In the genomic region with DNA sequence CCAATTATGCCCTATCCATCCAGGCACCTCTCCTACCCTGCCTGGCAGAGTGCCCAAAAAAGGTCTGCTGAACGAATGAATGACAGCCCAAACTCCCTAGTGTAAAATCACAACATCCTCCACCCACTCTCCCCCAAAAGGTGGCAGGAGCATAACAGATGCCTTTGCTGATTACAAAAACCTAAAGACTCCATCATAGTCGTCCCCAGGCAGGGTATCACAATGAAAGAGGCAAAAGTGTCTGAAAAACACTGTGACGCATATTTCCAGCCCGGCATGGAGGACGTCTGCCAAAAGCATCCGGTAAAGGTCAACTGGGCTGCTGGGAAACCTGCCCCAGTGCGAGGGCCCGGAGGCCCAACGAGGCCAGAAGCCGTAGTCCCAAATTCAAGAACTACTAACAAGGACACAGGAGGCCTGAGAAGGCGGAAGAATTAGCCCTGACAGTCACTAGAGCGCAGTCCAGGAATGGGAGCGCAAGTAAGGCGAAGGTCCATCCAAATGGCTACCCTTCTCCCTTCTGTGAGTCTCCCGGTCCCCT, we compare ENCODE assay signal across 8 cellular contexts. TPM values are rescaled to one million over a fixed set of nuclear protein-coding genes. Genes with fewer than 3 reads are reported as not detected.
DNase-seq lines count a peak whose midpoint lies in the region; ATAC-seq and TF ChIP-seq lines count a peak whose summit lies in the region.

No MANE protein-coding gene starts in this region.

- H3K27me3 Mint-ChIP-seq in CD8-positive, alpha-beta T cell (ENCODE audit: low read depth): no peaks in the 10 kb centered on the region
- no peaks in the 10 kb centered on the region for H3K27me3 Mint-ChIP-seq in T-helper 1 cell treated with Interleukin-12 subunit alpha and Interleukin-12 subunit beta and Interleukin-4 antibody, amounts not matched to agents 30 μg/mL and 1 μg/mL, for 36 hours (ENCODE audit: low read depth)
- H3K27me3 Mint-ChIP-seq in central memory CD8-positive, alpha-beta T cell: no peaks in the 10 kb centered on the region

- peak overlapping the region; percentile 69 for H3K27ac ChIP-seq in CD8-positive, alpha-beta T cell (ENCODE audit: low read depth, low read length)
- peak overlapping the region; percentile 88 to 91 for H3K27ac ChIP-seq in liver (ENCODE audit: low read depth in 1 of 2, low read length in 2 of 2)

- no peaks in the 10 kb centered on the region for H3K27me3 ChIP-seq in CD8-positive, alpha-beta T cell (ENCODE audit: insufficient read depth, low read length)
- no peaks in the 10 kb centered on the region for H3K27me3 ChIP-seq in liver (ENCODE audit: control insufficient read depth in 4 of 4, insufficient read depth in 4 of 4, low read length in 3 of 4)

- peak in 3 of 7 experiments; percentile 39 to 60 (median 41) for DNase-seq in CD8-positive, alpha-beta T cell
- peak in 1 of 2 donors; percentile 19 for DNase-seq in central memory CD8-positive, alpha-beta T cell (ENCODE audit: low spot score in 2 of 2)
- DNase-seq in stimulated activated effector memory CD8-positive, alpha-beta T cell treated with anti-CD3 and anti-CD28 coated beads, Interleukin-12 subunit alpha, Interleukin-12 subunit beta, amount 100 ng/mL, for 72 hours (ENCODE audit: low spot score in 2 of 2): no peak
- DNase-seq in SIG-M5 (lab: John Stamatoyannopoulos, UW): no peak

- under 1% methylated on average over 15 of the region's 15 CpGs for WGBS in liver

- no peaks in the 10 kb centered on the region for H3K9me3 ChIP-seq in CD8-positive, alpha-beta T cell (ENCODE audit: low read length)
- H3K9me3 ChIP-seq in liver (ENCODE audit: control insufficient read depth in 4 of 4, low read length in 3 of 4): no peaks in the 10 kb centered on the region

- peak overlapping the region; percentile 78 to 99 for H3K9ac ChIP-seq in liver (ENCODE audit: low read depth in 1 of 2, low read length in 2 of 2)

- POLR2A ChIA-PET in CD8-positive, alpha-beta T cell (lab: Charles Lee): interaction anchor here (1.2 to 1.3 kb wide), 2 partner anchors 12 to 172 kb away, joined by 3 read pairs; partner anchors contain the start of gene ZMYM6

- CTCF ChIA-PET in CD8-positive, alpha-beta T cell (lab: Charles Lee): interaction anchor here (1.0 to 7.1 kb wide), 6 partner anchors 7 to 31 kb away, joined by 3 to 129 read pairs (median 4); no protein-coding TSS in a partner anchor

- peak overlapping the region; percentile 90 for H3K4me3 Mint-ChIP-seq in CD8-positive, alpha-beta T cell
- H3K4me3 Mint-ChIP-seq in T-helper 1 cell treated with Interleukin-12 subunit alpha and Interleukin-12 subunit beta and Interleukin-4 antibody, amounts not matched to agents 30 μg/mL and 1 μg/mL, for 36 hours: peak overlapping the region; percentile 100
- peak overlapping the region; percentile 91 for H3K4me3 Mint-ChIP-seq in central memory CD8-positive, alpha-beta T cell
- peak overlapping the region; percentile 88 for H3K4me3 Mint-ChIP-seq in stimulated activated effector memory CD8-positive, alpha-beta T cell treated with anti-CD3 and anti-CD28 coated beads, Interleukin-12 subunit alpha, Interleukin-12 subunit beta, amount 100 ng/mL, for 72 hours

- intact Hi-C loops in CD8-positive, alpha-beta T cell (cut with DNase I, micrococcal nuclease): loop anchor here (2.0 to 5.0 kb wide), 4 partner anchors 126 to 334 kb away; partner anchors contain the start of genes SFPQ (in 2 of the 2), TMEM35B (in 1 of the 2) and ZMYM1 (in 1 of the 2)

- H3K36me3 Mint-ChIP-seq in CD8-positive, alpha-beta T cell: peaks cover 32% of the 10 kb centered on the region
- peaks cover 11% of the 10 kb centered on the region for H3K36me3 Mint-ChIP-seq in T-helper 1 cell treated with Interleukin-12 subunit alpha and Interleukin-12 subunit beta and Interleukin-4 antibody, amounts not matched to agents 30 μg/mL and 1 μg/mL, for 36 hours (ENCODE audit: low read depth)
- H3K36me3 Mint-ChIP-seq in central memory CD8-positive, alpha-beta T cell (ENCODE audit: insufficient read depth): peaks cover 19% of the 10 kb centered on the region
- H3K36me3 Mint-ChIP-seq in stimulated activated effector memory CD8-positive, alpha-beta T cell treated with anti-CD3 and anti-CD28 coated beads, Interleukin-12 subunit alpha, Interleukin-12 subunit beta, amount 100 ng/mL, for 72 hours: peaks cover 41% of the 10 kb centered on the region

- peak; percentile 48 for ATAC-seq in CD8-positive, alpha-beta T cell
- ATAC-seq in HG02943 (IDR thresholded peaks at IDR 0.05; ENCODE audit: low read depth, unreplicated experiment) (peak; percentile 25), GM19328 (IDR thresholded peaks at IDR 0.05; ENCODE audit: unreplicated experiment) (no peak)
- peak; percentile 63 for ATAC-seq in central memory CD8-positive, alpha-beta T cell (replicated peaks; ENCODE audit: extremely low read depth, poor library complexity, severe bottlenecking)
- peak; percentile 47 for ATAC-seq in stimulated activated effector memory CD8-positive, alpha-beta T cell treated with anti-CD3 and anti-CD28 coated beads, Interleukin-12 subunit alpha, Interleukin-12 subunit beta, amount 100 ng/mL, for 72 hours

- TF ChIP-seq RAD21 in liver (IDR thresholded peaks at IDR 0.05): no peak

- peaks cover 56% of the 10 kb centered on the region for H3K4me1 Mint-ChIP-seq in CD8-positive, alpha-beta T cell (ENCODE audit: low read depth)
- H3K4me1 Mint-ChIP-seq in T-helper 1 cell treated with Interleukin-12 subunit alpha and Interleukin-12 subunit beta and Interleukin-4 antibody, amounts not matched to agents 30 μg/mL and 1 μg/mL, for 36 hours (ENCODE audit: low read depth): peaks cover 44% of the 10 kb centered on the region
- peaks cover 49% of the 10 kb centered on the region for H3K4me1 Mint-ChIP-seq in central memory CD8-positive, alpha-beta T cell
- peaks cover 48% of the 10 kb centered on the region for H3K4me1 Mint-ChIP-seq in stimulated activated effector memory CD8-positive, alpha-beta T cell treated with anti-CD3 and anti-CD28 coated beads, Interleukin-12 subunit alpha, Interleukin-12 subunit beta, amount 100 ng/mL, for 72 hours

- no peaks in the 10 kb centered on the region for H3K36me3 ChIP-seq in CD8-positive, alpha-beta T cell (ENCODE audit: insufficient read depth, low read length)
- peaks cover 4 to 19% (median 16%) of the 10 kb centered on the region in 4 donors for H3K36me3 ChIP-seq in liver (ENCODE audit: control insufficient read depth in 4 of 4, insufficient read depth in 3 of 4, low read depth in 1 of 4, low read length in 3 of 4)

- peaks cover 39% of the 10 kb centered on the region for H3K4me1 ChIP-seq in CD8-positive, alpha-beta T cell (ENCODE audit: insufficient read depth, low read length)
- H3K4me1 ChIP-seq in liver (ENCODE audit: control insufficient read depth in 4 of 4, insufficient read depth in 4 of 4, low read length in 3 of 4): peaks cover 2 to 22% (median 17%) of the 10 kb centered on the region in 4 donors

- TF ChIP-seq CTCF in CD8-positive, alpha-beta T cell (IDR thresholded peaks at IDR 0.05): no peak
- TF ChIP-seq CTCF in liver (IDR thresholded peaks at IDR 0.05; ENCODE audit: low read depth, low read length, missing input control): no peak

- H3K27ac Mint-ChIP-seq in CD8-positive, alpha-beta T cell: peak overlapping the region; percentile 96
- H3K27ac Mint-ChIP-seq in T-helper 1 cell treated with Interleukin-12 subunit alpha and Interleukin-12 subunit beta and Interleukin-4 antibody, amounts not matched to agents 30 μg/mL and 1 μg/mL, for 36 hours: peak overlapping the region; percentile 96
- H3K27ac Mint-ChIP-seq in central memory CD8-positive, alpha-beta T cell (ENCODE audit: low read depth): peak overlapping the region; percentile 94
- H3K27ac Mint-ChIP-seq in stimulated activated effector memory CD8-positive, alpha-beta T cell treated with anti-CD3 and anti-CD28 coated beads, Interleukin-12 subunit alpha, Interleukin-12 subunit beta, amount 100 ng/mL, for 72 hours: peak overlapping the region; percentile 95

- peak overlapping the region; percentile 78 for H3K4me3 ChIP-seq in CD8-positive, alpha-beta T cell (ENCODE audit: low read depth, low read length)
- H3K4me3 ChIP-seq in liver (ENCODE audit: low read depth in 1 of 3, low read length in 3 of 3): peak overlapping the region; percentile 74 to 100 (median 88)

- H3K9me3 Mint-ChIP-seq in CD8-positive, alpha-beta T cell: no peaks in the 10 kb centered on the region
- H3K9me3 Mint-ChIP-seq in T-helper 1 cell treated with Interleukin-12 subunit alpha and Interleukin-12 subunit beta and Interleukin-4 antibody, amounts not matched to agents 30 μg/mL and 1 μg/mL, for 36 hours: no peaks in the 10 kb centered on the region
- H3K9me3 Mint-ChIP-seq in central memory CD8-positive, alpha-beta T cell: no peaks in the 10 kb centered on the region
- H3K9me3 Mint-ChIP-seq in stimulated activated effector memory CD8-positive, alpha-beta T cell treated with anti-CD3 and anti-CD28 coated beads, Interleukin-12 subunit alpha, Interleukin-12 subunit beta, amount 100 ng/mL, for 72 hours: no peaks in the 10 kb centered on the region

TF ChIP-seq in liver, 16 proteins besides CTCF, POLR2A, EP300 and RAD21 (continues in another document):
- TF ChIP-seq EGR1 (IDR thresholded peaks at IDR 0.05; ENCODE audit: low read depth in 2 of 2): no peak
- TF ChIP-seq YY1 (IDR thresholded peaks at IDR 0.05): peak; percentile 30
- TF ChIP-seq TAF1 (conservative IDR thresholded peaks at IDR 0.05): no peak
- TF ChIP-seq HNF4A (conservative IDR thresholded peaks at IDR 0.05): no peak
- TF ChIP-seq, protein P1, sequence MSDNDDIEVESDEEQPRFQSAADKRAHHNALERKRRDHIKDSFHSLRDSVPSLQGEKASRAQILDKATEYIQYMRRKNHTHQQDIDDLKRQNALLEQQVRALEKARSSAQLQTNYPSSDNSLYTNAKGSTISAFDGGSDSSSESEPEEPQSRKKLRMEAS (IDR thresholded peaks at IDR 0.05): no peak
- no peak for TF ChIP-seq SP1 (IDR thresholded peaks at IDR 0.05)

RNA-seq across cellular contexts. Expression of gene SMIM12, which starts 0.6 kb away (rescaled TPM):
- total RNA-seq in CD8-positive, alpha-beta T cell: 10 to 100 TPM; 46.6 to 48.7 TPM
- 10 to 100 TPM; 11.9 to 37.7 TPM for total RNA-seq in liver
- 10 to 100 TPM; 53.3 to 60.8 TPM for polyA plus RNA-seq in liver
